Comparison of ENCODE assay signal across 7 cellular contexts in the genomic region with DNA sequence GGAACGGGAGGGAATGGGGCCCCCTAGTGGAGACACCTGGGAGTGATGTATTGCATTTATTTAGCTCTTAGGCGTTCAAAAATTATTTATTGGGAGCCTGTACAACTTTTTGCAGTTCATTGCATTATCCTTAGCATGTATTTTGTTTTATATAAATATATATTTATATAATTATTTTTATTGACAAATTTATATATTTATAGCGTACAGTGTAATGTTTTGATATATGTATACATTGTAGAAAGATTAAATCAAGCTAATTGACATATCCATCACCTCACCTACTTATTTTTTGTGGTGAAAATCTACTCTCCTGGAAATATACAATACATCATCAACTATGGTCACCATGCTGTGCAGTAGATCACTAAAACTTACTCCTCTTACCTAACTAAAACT.
A peak's percentile ranks its signal among the peaks of the same experiment; 100 is the strongest.
DNase-seq lines count a peak whose midpoint lies in the region; ATAC-seq, FAIRE-seq and TF ChIP-seq lines count a peak whose summit lies in the region.

No MANE protein-coding gene starts in this region.

- no peaks in the 10 kb centered on the region for H3K27me3 Mint-ChIP-seq in stimulated activated naive CD8-positive, alpha-beta T cell treated with anti-CD3 and anti-CD28 coated beads, Interleukin-15, amount 100 ng/mL, for 72 hours

- H3K36me3 ChIP-seq in HEK293 (ENCODE audit: control insufficient read depth in 2 of 2, insufficient read depth in 1 of 2, low read length in 2 of 2) (peaks cover 0 to 7% of the 10 kb centered on the region in 2 experiments; a peak in 1 of 3 replicates), iPS-15b (ENCODE audit: control insufficient read depth, insufficient read depth, low read length) (no peaks in the 10 kb centered on the region)

- H3K9me3 ChIP-seq in HEK293 (ENCODE audit: control insufficient read depth, insufficient read depth, low read depth, low read length), result no peaks in the 10 kb centered on the region
- no peaks in the 10 kb centered on the region for H3K9me3 ChIP-seq in iPS-15b (ENCODE audit: control insufficient read depth, insufficient read depth, low read length)

- peaks cover 29% of the 10 kb centered on the region for H3K4me1 Mint-ChIP-seq in stimulated activated naive CD8-positive, alpha-beta T cell treated with anti-CD3 and anti-CD28 coated beads, Interleukin-15, amount 100 ng/mL, for 72 hours

- H3K27ac ChIP-seq in HEK293 (ENCODE audit: extremely low read depth, low read depth, low read length), result peak overlapping the region; percentile 93; the same call in 1 of the 2 replicates

- ATAC-seq in stimulated activated naive CD8-positive, alpha-beta T cell treated with anti-CD3 and anti-CD28 coated beads, Interleukin-15, amount 100 ng/mL, for 72 hours, result no peak
- ATAC-seq in HG03432 (IDR thresholded peaks at IDR 0.05; ENCODE audit: unreplicated experiment), result no peak

- no peak for FAIRE-seq in RCC 7860 (lab: Jason Lieb, UNC)

- H3K4me3 Mint-ChIP-seq in stimulated activated naive CD8-positive, alpha-beta T cell treated with anti-CD3 and anti-CD28 coated beads, Interleukin-15, amount 100 ng/mL, for 72 hours, result peak overlapping the region; percentile 86 to 98

- H3K27ac Mint-ChIP-seq in stimulated activated naive CD8-positive, alpha-beta T cell treated with anti-CD3 and anti-CD28 coated beads, Interleukin-15, amount 100 ng/mL, for 72 hours, result peak overlapping the region; percentile 94 to 99

- CTCF ChIA-PET in HEK293 (lab: Yijun Ruan, JAX), result interaction anchor here (0.5 to 4.6 kb wide), 59 partner anchors 9 to 770 kb away, joined by 3 to 62 read pairs (median 4); a partner anchor contains a TSS

- H3K9ac ChIP-seq in iPS-15b (ENCODE audit: low read depth, low read length), result no peak overlapping the region

- H3K4me1 ChIP-seq in HEK293 (ENCODE audit: control insufficient read depth, insufficient read depth, low read length), result 0 out of 2 replicates have a peak, but pooled peaks cover 3% of the 10 kb centered on the region
- H3K4me1 ChIP-seq in iPS-15b (ENCODE audit: control insufficient read depth, insufficient read depth, low read length), result peaks cover 5% of the 10 kb centered on the region

- POLR2A ChIA-PET in HEK293 (lab: Yijun Ruan, JAX), result interaction anchor here (0.8 to 3.2 kb wide), 25 partner anchors 11 to 273 kb away, joined by 3 to 49 read pairs (median 4); a partner anchor contains a TSS

- peak; percentile 70 for DNase-seq in activated CD8-positive, alpha-beta memory T cell treated with anti-CD3 and anti-CD28 coated beads, Interleukin-2, amount 50 U/mL, for 4 hours
- DNase-seq in stimulated activated naive CD8-positive, alpha-beta T cell treated with anti-CD3 and anti-CD28 coated beads, Interleukin-15, amount 100 ng/mL, for 72 hours, result no peak
- DNase-seq in RCC 7860 (ENCODE audit: low spot score) (no peak), NCI-H187 treated with DMSO at 0.1 percent for 48 hours (lab: John Stamatoyannopoulos, UW) (no peak)

- H3K27me3 ChIP-seq in iPS-15b (ENCODE audit: control insufficient read depth, insufficient read depth, low read length), result no peaks in the 10 kb centered on the region

- no peak; the same call in 1 of the 2 replicates for TF ChIP-seq CTCF in HEK293 (tag by site-specific recombination; IDR thresholded peaks at IDR 0.05)

- H3K9me3 Mint-ChIP-seq in stimulated activated naive CD8-positive, alpha-beta T cell treated with anti-CD3 and anti-CD28 coated beads, Interleukin-15, amount 100 ng/mL, for 72 hours, result no peaks in the 10 kb centered on the region

- H3K4me3 ChIP-seq in HEK293 (ENCODE audit: low read depth, low read length) (peak overlapping the region; percentile 86), iPS-15b (ENCODE audit: low read depth, low read length) (peak overlapping the region; percentile 93)

TF ChIP-seq in HEK293, 187 proteins besides CTCF, POLR2A, EP300 and RAD21:
- TF ChIP-seq, protein P1, sequence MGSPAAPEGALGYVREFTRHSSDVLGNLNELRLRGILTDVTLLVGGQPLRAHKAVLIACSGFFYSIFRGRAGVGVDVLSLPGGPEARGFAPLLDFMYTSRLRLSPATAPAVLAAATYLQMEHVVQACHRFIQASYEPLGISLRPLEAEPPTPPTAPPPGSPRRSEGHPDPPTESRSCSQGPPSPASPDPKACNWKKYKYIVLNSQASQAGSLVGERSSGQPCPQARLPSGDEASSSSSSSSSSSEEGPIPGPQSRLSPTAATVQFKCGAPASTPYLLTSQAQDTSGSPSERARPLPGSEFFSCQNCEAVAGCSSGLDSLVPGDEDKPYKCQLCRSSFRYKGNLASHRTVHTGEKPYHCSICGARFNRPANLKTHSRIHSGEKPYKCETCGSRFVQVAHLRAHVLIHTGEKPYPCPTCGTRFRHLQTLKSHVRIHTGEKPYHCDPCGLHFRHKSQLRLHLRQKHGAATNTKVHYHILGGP (tag by site-specific recombination; IDR thresholded peaks at IDR 0.05), result no peak
- no peak for TF ChIP-seq ZNF211 (tag by site-specific recombination; IDR thresholded peaks at IDR 0.05; ENCODE audit: low read depth)
- peak; percentile 0; the same call in 1 of the 2 replicates for TF ChIP-seq ZNF610 (tag by site-specific recombination; IDR thresholded peaks at IDR 0.05; ENCODE audit: borderline replicate concordance)
- TF ChIP-seq ZNF423 (tag by site-specific recombination; IDR thresholded peaks at IDR 0.05), result no peak
- TF ChIP-seq ZNF571 (tag by site-specific recombination; IDR thresholded peaks at IDR 0.05), result no peak
- no peak for TF ChIP-seq ZBTB1 (tag by site-specific recombination; IDR thresholded peaks at IDR 0.05)
- TF ChIP-seq, protein P2, sequence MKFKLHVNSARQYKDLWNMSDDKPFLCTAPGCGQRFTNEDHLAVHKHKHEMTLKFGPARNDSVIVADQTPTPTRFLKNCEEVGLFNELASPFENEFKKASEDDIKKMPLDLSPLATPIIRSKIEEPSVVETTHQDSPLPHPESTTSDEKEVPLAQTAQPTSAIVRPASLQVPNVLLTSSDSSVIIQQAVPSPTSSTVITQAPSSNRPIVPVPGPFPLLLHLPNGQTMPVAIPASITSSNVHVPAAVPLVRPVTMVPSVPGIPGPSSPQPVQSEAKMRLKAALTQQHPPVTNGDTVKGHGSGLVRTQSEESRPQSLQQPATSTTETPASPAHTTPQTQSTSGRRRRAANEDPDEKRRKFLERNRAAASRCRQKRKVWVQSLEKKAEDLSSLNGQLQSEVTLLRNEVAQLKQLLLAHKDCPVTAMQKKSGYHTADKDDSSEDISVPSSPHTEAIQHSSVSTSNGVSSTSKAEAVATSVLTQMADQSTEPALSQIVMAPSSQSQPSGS (tag by site-specific recombination; IDR thresholded peaks at IDR 0.05; ENCODE audit: low read depth), result no peak
- peak; percentile 4 for TF ChIP-seq ZNF600 (tag by site-specific recombination; IDR thresholded peaks at IDR 0.05)
- TF ChIP-seq ZNF707 (tag by site-specific recombination; IDR thresholded peaks at IDR 0.05), result no peak
- TF ChIP-seq ZSCAN30 (tag by site-specific recombination; IDR thresholded peaks at IDR 0.05), result 0 out of 2 replicates have a peak, but pooled peaks have one; percentile 6
- TF ChIP-seq KLF16 (tag by site-specific recombination; IDR thresholded peaks at IDR 0.05), result no peak
- no peak for TF ChIP-seq ZNF133 (tag by site-specific recombination; IDR thresholded peaks at IDR 0.05)
- TF ChIP-seq ZNF623 (tag by site-specific recombination; IDR thresholded peaks at IDR 0.05), result no peak
- no peak for TF ChIP-seq FEZF1 (tag by site-specific recombination; IDR thresholded peaks at IDR 0.05)
- TF ChIP-seq ZNF391 (tag by site-specific recombination; IDR thresholded peaks at IDR 0.05; ENCODE audit: borderline replicate concordance, low read depth), result no peak
- TF ChIP-seq ZBTB21 (tag by site-specific recombination; IDR thresholded peaks at IDR 0.05), result 0 out of 2 replicates have a peak, but pooled peaks have one; percentile 8
- no peak for TF ChIP-seq KLF7 (tag by site-specific recombination; IDR thresholded peaks at IDR 0.05; ENCODE audit: borderline replicate concordance)
- TF ChIP-seq, protein P3, sequence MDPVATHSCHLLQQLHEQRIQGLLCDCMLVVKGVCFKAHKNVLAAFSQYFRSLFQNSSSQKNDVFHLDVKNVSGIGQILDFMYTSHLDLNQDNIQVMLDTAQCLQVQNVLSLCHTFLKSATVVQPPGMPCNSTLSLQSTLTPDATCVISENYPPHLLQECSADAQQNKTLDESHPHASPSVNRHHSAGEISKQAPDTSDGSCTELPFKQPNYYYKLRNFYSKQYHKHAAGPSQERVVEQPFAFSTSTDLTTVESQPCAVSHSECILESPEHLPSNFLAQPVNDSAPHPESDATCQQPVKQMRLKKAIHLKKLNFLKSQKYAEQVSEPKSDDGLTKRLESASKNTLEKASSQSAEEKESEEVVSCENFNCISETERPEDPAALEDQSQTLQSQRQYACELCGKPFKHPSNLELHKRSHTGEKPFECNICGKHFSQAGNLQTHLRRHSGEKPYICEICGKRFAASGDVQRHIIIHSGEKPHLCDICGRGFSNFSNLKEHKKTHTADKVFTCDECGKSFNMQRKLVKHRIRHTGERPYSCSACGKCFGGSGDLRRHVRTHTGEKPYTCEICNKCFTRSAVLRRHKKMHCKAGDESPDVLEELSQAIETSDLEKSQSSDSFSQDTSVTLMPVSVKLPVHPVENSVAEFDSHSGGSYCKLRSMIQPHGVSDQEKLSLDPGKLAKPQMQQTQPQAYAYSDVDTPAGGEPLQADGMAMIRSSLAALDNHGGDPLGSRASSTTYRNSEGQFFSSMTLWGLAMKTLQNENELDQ (tag by site-specific recombination; IDR thresholded peaks at IDR 0.05; ENCODE audit: low read depth), result no peak
- TF ChIP-seq BCL11B (tag by site-specific recombination; IDR thresholded peaks at IDR 0.05; ENCODE audit: low read depth), result no peak
- no peak for TF ChIP-seq ZNF311 (tag by site-specific recombination; IDR thresholded peaks at IDR 0.05; ENCODE audit: borderline replicate concordance)
- no peak for TF ChIP-seq ZBTB48 (tag by site-specific recombination; IDR thresholded peaks at IDR 0.05)
- TF ChIP-seq SP3 (tag by site-specific recombination; IDR thresholded peaks at IDR 0.05), result no peak
- TF ChIP-seq SCRT1 (tag by site-specific recombination; IDR thresholded peaks at IDR 0.05; ENCODE audit: borderline replicate concordance), result no peak
- peak; percentile 59; the same call in 1 of the 2 replicates for TF ChIP-seq ZNF654 (tag by site-specific recombination; IDR thresholded peaks at IDR 0.05; ENCODE audit: low read depth)
TF ChIP-seq in HEK293: peak in this region for 5.
